ENCODE assay signal across 26 cellular contexts in genomic region chr18:48460929-48461583, GRCh38. TPM values are rescaled to one million over a fixed set of nuclear protein-coding genes. Genes with fewer than 3 reads are reported as not detected.
DNase-seq lines count a peak whose midpoint lies in the region; ATAC-seq and TF ChIP-seq lines count a peak whose summit lies in the region.
"Had no signal": no experiment of that assay in that cellular context is flagged by ENCODE, and none has a peak within 500 bp of the region (broad histone marks: within the 10 kb centered on the region; RNA-seq: fewer than 3 reads in every experiment).

No MANE protein-coding gene starts in this region.

- TF ChIP-seq CTCF in mucosa of descending colon (IDR thresholded peaks at IDR 0.05) (no peak), sigmoid colon (IDR thresholded peaks at IDR 0.05) (no peak)

- TF ChIP-seq POLR2A in sigmoid colon (IDR thresholded peaks at IDR 0.05) = no peak

- H3K36me3 ChIP-seq in mucosa of descending colon (ENCODE audit: low read depth) (no peaks in the 10 kb centered on the region), sigmoid colon (no peaks in the 10 kb centered on the region)
- H3K36me3 ChIP-seq: ascending aorta, neutrophil had no signal

- no peaks in the 10 kb centered on the region for H3K9me3 ChIP-seq in mucosa of descending colon
- no peaks in the 10 kb centered on the region for H3K9me3 ChIP-seq in sigmoid colon
- H3K9me3 ChIP-seq: ascending aorta, neutrophil, psoas muscle had no signal

- H3K4me1 ChIP-seq in mucosa of descending colon (ENCODE audit: low read depth) = peaks cover 4% of the 10 kb centered on the region
- no peaks in the 10 kb centered on the region for H3K4me1 ChIP-seq in sigmoid colon
- H3K4me1 ChIP-seq: psoas muscle had no signal

- H3K4me3 ChIP-seq in mucosa of descending colon (no peak overlapping the region), sigmoid colon (no peak overlapping the region)
- H3K4me3 ChIP-seq: ascending aorta, psoas muscle, skin epidermis had no signal

- intact Hi-C loops in mucosa of descending colon (cut with DNase I, micrococcal nuclease) = no loop called here
- intact Hi-C loops in sigmoid colon (cut with DNase I) = no loop called here

- no peak for TF ChIP-seq EP300 in sigmoid colon (IDR thresholded peaks at IDR 0.05)

- H3K27me3 ChIP-seq in sigmoid colon = no peaks in the 10 kb centered on the region
- H3K27me3 ChIP-seq: ascending aorta had no signal

- ATAC-seq in mucosa of descending colon = peak; percentile 33
- ATAC-seq in GM21786 (IDR thresholded peaks at IDR 0.05; ENCODE audit: unreplicated experiment) = no peak
- ATAC-seq in HG02981 (IDR thresholded peaks at IDR 0.05; ENCODE audit: unreplicated experiment) = no peak
- no peak for ATAC-seq in HG03175 (IDR thresholded peaks at IDR 0.05; ENCODE audit: unreplicated experiment)
- ATAC-seq: activated naive CD4-positive, alpha-beta T cell treated with anti-CD3 and anti-CD28 coated beads, Interleukin-2, amount 50 U/mL, for 72 hours; psoas muscle had no signal

- DNase-seq in HT-29 (ENCODE audit: low spot score) (peak; percentile 55), RPMI7951 (ENCODE audit: low read depth) (peak; percentile 29), fibroblast of peridontal ligament (ENCODE audit: extremely low read depth) (peak; percentile 63), mucosa of descending colon (no peak), sigmoid colon (no peak)
- DNase-seq: activated CD4-positive, alpha-beta T cell treated with anti-CD3 and anti-CD28 coated beads, Interleukin-2, amount 50 U/mL, for 4 hours; activated CD8-positive, alpha-beta memory T cell treated with anti-CD3 and anti-CD28 coated beads, Interleukin-2, amount 50 U/mL, for 48 hours; CD4-positive, CD25-positive, alpha-beta regulatory T cell; GOT3; Kasumi-1; NCI-H1048; NCI-H2029 treated with DMSO at 0.1 percent for 48 hours; NCI-H226; NCI-H82; psoas muscle; Right ventricle myocardium superior; stimulated activated CD4-positive, alpha-beta T cell treated with anti-CD3 and anti-CD28 coated beads, Interleukin-1b, Interleukin-23, amount 100 ng/mL, for 48 hours; T-helper 9 cell had no signal

- no peak overlapping the region for H3K27ac ChIP-seq in sigmoid colon
- H3K27ac ChIP-seq: ascending aorta, neutrophil, psoas muscle, skin epidermis had no signal

- WGBS in sigmoid colon, 2 donors = 43 to 85% methylated on average over 3 of the region's 3 CpGs

RNA-seq across cellular contexts. Expression of gene ZBTB7C, which starts 51.9 kb away (rescaled TPM):
- 15.1 and 17.1 TPM in 2 replicates for total RNA-seq in HT-29 (2014; rRNA removed; shearing (Covaris generic))
- 0.10 and 0.12 TPM in 2 replicates for total RNA-seq in RPMI7951 (2014; rRNA removed; shearing (Covaris generic))
- total RNA-seq in mucosa of descending colon (10 to 100 TPM; 20.8 to 56.6 (median 38.2) TPM), sigmoid colon (1 to 10 TPM in 1 of 4 donors, under 1 TPM in 3; 0.41 to 1.7 (median 0.60) TPM)
- 10 to 100 TPM; 16.9 to 18.6 (median 18.5) TPM for polyA plus RNA-seq in sigmoid colon
- total RNA-seq: activated naive CD4-positive, alpha-beta T cell treated with anti-CD3 and anti-CD28 coated beads, Interleukin-2, amount 50 U/mL, for 72 hours; CD4-positive, CD25-positive, alpha-beta regulatory T cell; OCI-LY7 had no signal
- polyA plus RNA-seq: CD4-positive, CD25-positive, alpha-beta regulatory T cell had no signal

Comparison
In these comparisons a context has a peak if more than half of its experiments do, and no peak if none do; other contexts are left out.
1. DNase-seq: peak in HT-29 (single experiment), RPMI7951 (single experiment) and fibroblast of peridontal ligament (single experiment); none in mucosa of descending colon (0 of 3) and sigmoid colon (single experiment).